In genomic region chr1:222047370-222047769, GRCh38 we compare ENCODE assay signal across 20 cellular contexts.
"Had no signal": no experiment of that assay in that cellular context is flagged by ENCODE, and none has a peak within 500 bp of the region (broad histone marks: within the 10 kb centered on the region; RNA-seq: fewer than 3 reads in every experiment).

No MANE protein-coding gene starts in this region.

- H3K27me3 Mint-ChIP-seq: activated CD4-positive, alpha-beta memory T cell treated with anti-CD3 and anti-CD28 coated beads, Interleukin-2, amount 10 ng/mL, durations not matched to agents 7 days and 5 days; activated CD8-positive, alpha-beta memory T cell treated with anti-CD3 and anti-CD28 coated beads, Interleukin-2, amount 10 ng/mL, durations not matched to agents 7 days and 5 days; activated naive CD8-positive, alpha-beta T cell treated with anti-CD3 and anti-CD28 coated beads for 36 hours had no signal

- H3K4me3 ChIP-seq: left lung, mucosa of descending colon, ovary, right lobe of liver, stomach, testis, upper lobe of right lung had no signal

- H3K27ac ChIP-seq: epithelial cell of prostate, left lung, ovary, right lobe of liver, stomach, testis, upper lobe of right lung had no signal

- ATAC-seq: activated CD8-positive, alpha-beta memory T cell treated with anti-CD3 and anti-CD28 coated beads, Interleukin-2, amount 10 ng/mL, durations not matched to agents 7 days and 5 days; left lung; mucosa of descending colon; stimulated activated effector memory CD8-positive, alpha-beta T cell treated with anti-CD3 and anti-CD28 coated beads, Interleukin-12 subunit alpha, Interleukin-12 subunit beta, amount 100 ng/mL, for 72 hours; upper lobe of right lung had no signal

- DNase-seq: activated CD4-positive, alpha-beta memory T cell treated with anti-CD3 and anti-CD28 coated beads, Interleukin-2, amount 10 ng/mL, durations not matched to agents 7 days and 5 days; activated CD4-positive, alpha-beta T cell treated with anti-CD3 and anti-CD28 coated beads for 48 hours; activated CD4-positive, CD25-positive, alpha-beta regulatory T cell; activated CD8-positive, alpha-beta memory T cell treated with anti-CD3 and anti-CD28 coated beads, Interleukin-2, amount 10 ng/mL, durations not matched to agents 7 days and 5 days; activated naive CD8-positive, alpha-beta T cell treated with anti-CD3 and anti-CD28 coated beads for 36 hours; amniotic stem cell; dermis blood vessel endothelial cell; left lung; mucosa of descending colon; naive B cell; ovary; right lobe of liver; stimulated activated CD4-positive, alpha-beta T cell treated with anti-CD3 and anti-CD28 coated beads, Interleukin-4, amount 100 ng/mL, for 24 hours; stomach; T1000; testis; upper lobe of right lung had no signal

- H3K4me1 ChIP-seq: left lung, testis, upper lobe of right lung had no signal

- H3K4me3 Mint-ChIP-seq: activated CD4-positive, alpha-beta memory T cell treated with anti-CD3 and anti-CD28 coated beads, Interleukin-2, amount 10 ng/mL, durations not matched to agents 7 days and 5 days; activated CD8-positive, alpha-beta memory T cell treated with anti-CD3 and anti-CD28 coated beads, Interleukin-2, amount 10 ng/mL, durations not matched to agents 7 days and 5 days; activated naive CD8-positive, alpha-beta T cell treated with anti-CD3 and anti-CD28 coated beads for 36 hours; naive B cell; stimulated activated effector memory CD8-positive, alpha-beta T cell treated with anti-CD3 and anti-CD28 coated beads, Interleukin-12 subunit alpha, Interleukin-12 subunit beta, amount 100 ng/mL, for 72 hours had no signal

- H3K9me3 Mint-ChIP-seq: activated CD4-positive, alpha-beta memory T cell treated with anti-CD3 and anti-CD28 coated beads, Interleukin-2, amount 10 ng/mL, durations not matched to agents 7 days and 5 days; activated naive CD8-positive, alpha-beta T cell treated with anti-CD3 and anti-CD28 coated beads for 36 hours; naive B cell; stimulated activated effector memory CD8-positive, alpha-beta T cell treated with anti-CD3 and anti-CD28 coated beads, Interleukin-12 subunit alpha, Interleukin-12 subunit beta, amount 100 ng/mL, for 72 hours had no signal

- H3K36me3 Mint-ChIP-seq: activated CD8-positive, alpha-beta memory T cell treated with anti-CD3 and anti-CD28 coated beads, Interleukin-2, amount 10 ng/mL, durations not matched to agents 7 days and 5 days; activated naive CD8-positive, alpha-beta T cell treated with anti-CD3 and anti-CD28 coated beads for 36 hours; naive B cell; stimulated activated effector memory CD8-positive, alpha-beta T cell treated with anti-CD3 and anti-CD28 coated beads, Interleukin-12 subunit alpha, Interleukin-12 subunit beta, amount 100 ng/mL, for 72 hours had no signal

- H3K27me3 ChIP-seq: left lung, ovary, right lobe of liver, stomach, testis, upper lobe of right lung had no signal

- FAIRE-seq: keratinocyte had no signal

- H3K27ac Mint-ChIP-seq: activated CD4-positive, alpha-beta memory T cell treated with anti-CD3 and anti-CD28 coated beads, Interleukin-2, amount 10 ng/mL, durations not matched to agents 7 days and 5 days; activated CD8-positive, alpha-beta memory T cell treated with anti-CD3 and anti-CD28 coated beads, Interleukin-2, amount 10 ng/mL, durations not matched to agents 7 days and 5 days; naive B cell had no signal

- H3K36me3 ChIP-seq: left lung, ovary, right lobe of liver, stomach, upper lobe of right lung had no signal

- H3K9me3 ChIP-seq: left lung, mucosa of descending colon, ovary, right lobe of liver, stomach, testis, upper lobe of right lung had no signal
